ENCODE assay signal across 6 cellular contexts in the genomic region with DNA sequence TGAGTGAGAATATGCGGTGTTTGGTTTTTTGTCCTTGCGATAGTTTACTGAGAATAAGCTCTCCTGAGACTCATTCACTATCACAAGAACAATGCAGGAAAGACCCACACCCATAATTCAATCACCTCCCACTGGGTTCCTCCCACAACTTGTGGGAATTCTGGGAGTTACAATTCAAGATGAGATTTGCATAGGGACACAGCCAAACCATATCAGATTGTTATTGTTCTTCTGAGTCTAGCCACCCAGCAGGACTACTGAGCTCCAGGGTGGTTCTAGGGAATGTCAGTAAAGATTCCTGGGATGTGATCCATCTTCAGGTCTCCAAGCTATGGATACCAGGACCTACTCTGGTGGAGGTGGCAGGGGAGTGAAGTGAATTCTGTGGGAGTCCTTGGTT.
"Had no signal": no experiment of that assay in that cellular context is flagged by ENCODE, and none has a peak within 500 bp of the region (broad histone marks: within the 10 kb centered on the region; RNA-seq: fewer than 3 reads in every experiment).

No MANE protein-coding gene starts in this region.

- H3K4me3 Mint-ChIP-seq: IgD-negative memory B cell had no signal

- H3K27ac ChIP-seq: HL-60 had no signal

- ATAC-seq: HepG2 had no signal

- H3K27ac Mint-ChIP-seq: IgD-negative memory B cell had no signal

- H3K4me1 Mint-ChIP-seq: IgD-negative memory B cell had no signal

- H3K36me3 Mint-ChIP-seq: IgD-negative memory B cell had no signal

- DNase-seq: IMR-90, KBM-7 had no signal

- H3K4me3 ChIP-seq: K562 had no signal

- H3K27me3 Mint-ChIP-seq: IgD-negative memory B cell had no signal
